Comparison of ENCODE assay signal across 9 cellular contexts in the genomic region with DNA sequence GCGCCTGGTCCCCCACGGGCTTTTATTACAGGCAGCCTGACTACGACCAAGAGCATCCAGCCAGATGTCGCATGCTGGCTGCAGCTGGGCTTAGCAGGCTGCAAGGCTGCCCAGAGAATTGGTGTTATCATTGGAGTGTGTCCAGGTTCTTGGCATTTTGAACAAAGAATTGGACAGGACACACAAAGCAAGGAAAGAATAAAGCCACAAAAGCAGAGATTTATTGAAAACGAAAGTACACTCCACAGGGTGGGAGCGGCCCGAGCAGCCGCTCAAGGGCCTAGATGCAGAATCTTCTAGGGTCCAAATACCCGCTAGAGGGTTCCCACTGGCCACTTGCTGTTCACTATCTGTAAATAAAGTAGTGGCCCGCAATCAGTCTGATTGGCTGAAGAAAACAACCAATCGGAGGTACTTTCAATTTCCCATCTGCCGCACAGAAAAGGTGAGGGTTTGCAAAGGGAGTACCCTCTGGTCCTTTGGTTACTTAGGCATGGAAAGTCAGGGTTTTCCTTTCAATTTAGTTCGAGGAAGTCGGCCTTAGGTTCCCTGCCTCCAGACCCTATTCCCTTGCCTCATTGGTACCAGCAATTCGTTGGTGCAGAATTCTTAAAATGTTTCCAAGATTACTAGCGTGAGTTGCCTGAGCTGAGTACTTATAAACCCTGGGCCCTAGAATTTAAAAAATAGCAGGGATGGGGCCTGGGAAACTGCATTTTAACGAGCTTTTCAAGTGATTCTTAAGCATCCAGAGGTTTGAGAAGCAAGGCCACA. TPM values are rescaled to one million over a fixed set of nuclear protein-coding genes. Genes with fewer than 3 reads are reported as not detected.
A peak's percentile ranks its signal among the peaks of the same experiment; 100 is the strongest.
DNase-seq lines count a peak whose midpoint lies in the region; ATAC-seq, FAIRE-seq and TF ChIP-seq lines count a peak whose summit lies in the region.
"Had no signal": no experiment of that assay in that cellular context is flagged by ENCODE, and none has a peak within 500 bp of the region (broad histone marks: within the 10 kb centered on the region; RNA-seq: fewer than 3 reads in every experiment).

No MANE protein-coding gene starts in this region.

- H3K4me2 ChIP-seq in GM23248 (ENCODE audit: unreplicated experiment): no peak overlapping the region

- no peak overlapping the region for H3K9ac ChIP-seq in GM23248

- H3K27ac Mint-ChIP-seq in CD4-positive, alpha-beta T cell: no peak overlapping the region
- no peak overlapping the region for H3K27ac Mint-ChIP-seq in activated CD4-positive, alpha-beta memory T cell treated with anti-CD3 and anti-CD28 coated beads, Interleukin-2, amount 10 ng/mL, durations not matched to agents 7 days and 5 days

- no peaks in the 10 kb centered on the region for H3K9me2 ChIP-seq in GM23248 (ENCODE audit: insufficient read depth)

- TF ChIP-seq CTCF in coronary artery (IDR thresholded peaks at IDR 0.05): no peak
- TF ChIP-seq CTCF in CD4-positive, alpha-beta T cell (IDR thresholded peaks at IDR 0.05): no peak

- no peaks in the 10 kb centered on the region for H3F3A ChIP-seq in GM23248 (ENCODE audit: insufficient read depth)

- no peaks in the 10 kb centered on the region for H3K4me1 ChIP-seq in GM23248 (ENCODE audit: insufficient read depth)

- WGBS in GM23248 (ENCODE audit: low coverage in 1 of 2, low lambda C conversion rate in 2 of 2, missing lambda C conversion rate in 2 of 2), 2 experiments: 57% methylated on average over 17 of the region's 17 CpGs

- H3K4me3 Mint-ChIP-seq in CD4-positive, alpha-beta T cell: no peak overlapping the region
- no peak overlapping the region for H3K4me3 Mint-ChIP-seq in activated CD4-positive, alpha-beta memory T cell treated with anti-CD3 and anti-CD28 coated beads, Interleukin-2, amount 10 ng/mL, durations not matched to agents 7 days and 5 days
- H3K4me3 Mint-ChIP-seq: naive B cell had no signal

- H3K27ac ChIP-seq in GM23248: no peak overlapping the region
- H3K27ac ChIP-seq in coronary artery: no peak overlapping the region
- H3K27ac ChIP-seq in CD4-positive, alpha-beta T cell (ENCODE audit: low read depth, low read length): no peak overlapping the region

- in situ Hi-C loops in GM23248 (cut with MboI): no loop called here

- H3K9me3 Mint-ChIP-seq in CD4-positive, alpha-beta T cell: no peaks in the 10 kb centered on the region
- no peaks in the 10 kb centered on the region for H3K9me3 Mint-ChIP-seq in activated CD4-positive, alpha-beta memory T cell treated with anti-CD3 and anti-CD28 coated beads, Interleukin-2, amount 10 ng/mL, durations not matched to agents 7 days and 5 days
- H3K9me3 Mint-ChIP-seq: naive B cell had no signal

- no peaks in the 10 kb centered on the region for H3K36me3 Mint-ChIP-seq in CD4-positive, alpha-beta T cell (ENCODE audit: low read depth)
- H3K36me3 Mint-ChIP-seq in activated CD4-positive, alpha-beta memory T cell treated with anti-CD3 and anti-CD28 coated beads, Interleukin-2, amount 10 ng/mL, durations not matched to agents 7 days and 5 days (ENCODE audit: low read depth): no peaks in the 10 kb centered on the region
- H3K36me3 Mint-ChIP-seq: naive B cell had no signal

- no peaks in the 10 kb centered on the region for H4K20me1 ChIP-seq in GM23248 (ENCODE audit: insufficient read depth)

- H3K27me3 ChIP-seq in GM23248 (replicated peaks; ENCODE audit: insufficient read depth): no peaks in the 10 kb centered on the region
- no peaks in the 10 kb centered on the region for H3K27me3 ChIP-seq in CD4-positive, alpha-beta T cell (ENCODE audit: control insufficient read depth, insufficient read depth, low read length)

- no peaks in the 10 kb centered on the region for H3K9me3 ChIP-seq in GM23248 (ENCODE audit: low read depth)
- H3K9me3 ChIP-seq in CD4-positive, alpha-beta T cell (ENCODE audit: control insufficient read depth, low read length): no peaks in the 10 kb centered on the region

- H3K4me1 Mint-ChIP-seq in CD4-positive, alpha-beta T cell (ENCODE audit: low read depth): no peaks in the 10 kb centered on the region
- peaks cover 20% of the 10 kb centered on the region for H3K4me1 Mint-ChIP-seq in activated CD4-positive, alpha-beta memory T cell treated with anti-CD3 and anti-CD28 coated beads, Interleukin-2, amount 10 ng/mL, durations not matched to agents 7 days and 5 days
- H3K4me1 Mint-ChIP-seq: naive B cell had no signal

- intact Hi-C loops in CD4-positive, alpha-beta T cell (cut with DNase I, micrococcal nuclease): no loop called here

- FAIRE-seq in frontal cortex (lab: Jason Lieb, UNC): no peak

- H3K4me3 ChIP-seq in GM23248: no peak overlapping the region
- peak overlapping the region; percentile 7 for H3K4me3 ChIP-seq in coronary artery
- H3K4me3 ChIP-seq in skeletal muscle cell (ENCODE audit: low read depth, low read length): no peak overlapping the region

- ATAC-seq in CD4-positive, alpha-beta T cell (ENCODE audit: poor library complexity): no peak

- no peaks in the 10 kb centered on the region for H3K36me3 ChIP-seq in GM23248 (ENCODE audit: low read depth)

- no peaks in the 10 kb centered on the region for H3K27me3 Mint-ChIP-seq in CD4-positive, alpha-beta T cell
- peaks cover 3% of the 10 kb centered on the region for H3K27me3 Mint-ChIP-seq in activated CD4-positive, alpha-beta memory T cell treated with anti-CD3 and anti-CD28 coated beads, Interleukin-2, amount 10 ng/mL, durations not matched to agents 7 days and 5 days

- CTCF ChIA-PET in CD4-positive, alpha-beta T cell (lab: Charles Lee): no interaction called here
- CTCF ChIA-PET in activated CD4-positive, alpha-beta memory T cell treated with anti-CD3 and anti-CD28 coated beads, Interleukin-2, amount 10 ng/mL, durations not matched to agents 7 days and 5 days (lab: Charles Lee): no interaction called here

- no peaks in the 10 kb centered on the region for H3K79me2 ChIP-seq in GM23248 (ENCODE audit: insufficient read depth)

- POLR2A ChIA-PET in CD4-positive, alpha-beta T cell (lab: Charles Lee): no interaction called here
- POLR2A ChIA-PET in activated CD4-positive, alpha-beta memory T cell treated with anti-CD3 and anti-CD28 coated beads, Interleukin-2, amount 10 ng/mL, durations not matched to agents 7 days and 5 days (lab: Charles Lee): no interaction called here

- DNase-seq in GM23248 (peak; percentile 13), NCI-H2196 (lab: John Stamatoyannopoulos, UW; ENCODE audit: unreplicated experiment) (peak; percentile 57), coronary artery (ENCODE audit: low spot score) (no peak), skeletal muscle cell (ENCODE audit: low read depth) (peak; percentile 9), frontal cortex (ENCODE audit: low spot score in 2 of 2) (no peak)
- DNase-seq in CD4-positive, alpha-beta T cell: no peak
- DNase-seq in activated CD4-positive, alpha-beta memory T cell treated with anti-CD3 and anti-CD28 coated beads, Interleukin-2, amount 10 ng/mL, durations not matched to agents 7 days and 5 days: no peak
- DNase-seq: naive B cell, NCI-H510A had no signal

- H2AFZ ChIP-seq in GM23248: 0 out of 2 replicates have a peak overlapping the region, but pooled peaks have one; percentile 22

RNA-seq across cellular contexts. Expression of a gene that starts 38.5 kb away (rescaled TPM):
- 42.8 and 43.3 TPM in 2 replicates for total RNA-seq in GM23248 (2014; rRNA removed; shearing (Covaris generic))
- 34.1 and 39.1 TPM in 2 replicates for polyA plus RNA-seq in GM23248 (2016; fragmentation: Nextera tagmentation; extraction: Ambion mirVana)
- 10 to 100 TPM; 36.6 to 46.3 TPM for total RNA-seq in CD4-positive, alpha-beta T cell
- 74.6 TPM for total RNA-seq in frontal cortex
- 10 to 100 TPM; 30.1 to 36.1 TPM for total RNA-seq in activated CD4-positive, alpha-beta memory T cell treated with anti-CD3 and anti-CD28 coated beads, Interleukin-2, amount 10 ng/mL, durations not matched to agents 7 days and 5 days

Comparison
In these comparisons a context has a peak if more than half of its experiments do, and no peak if none do; other contexts are left out.
1. DNase-seq: peak in GM23248 (single experiment), NCI-H2196 (single experiment) and skeletal muscle cell (single experiment); none in coronary artery (single experiment), CD4-positive, alpha-beta T cell (0 of 10), frontal cortex (0 of 2) and activated CD4-positive, alpha-beta memory T cell treated with anti-CD3 and anti-CD28 coated beads, Interleukin-2, amount 10 ng/mL, durations not matched to agents 7 days and 5 days (single experiment).